Comparison of ENCODE assay signal across 8 cellular contexts in the genomic region with DNA sequence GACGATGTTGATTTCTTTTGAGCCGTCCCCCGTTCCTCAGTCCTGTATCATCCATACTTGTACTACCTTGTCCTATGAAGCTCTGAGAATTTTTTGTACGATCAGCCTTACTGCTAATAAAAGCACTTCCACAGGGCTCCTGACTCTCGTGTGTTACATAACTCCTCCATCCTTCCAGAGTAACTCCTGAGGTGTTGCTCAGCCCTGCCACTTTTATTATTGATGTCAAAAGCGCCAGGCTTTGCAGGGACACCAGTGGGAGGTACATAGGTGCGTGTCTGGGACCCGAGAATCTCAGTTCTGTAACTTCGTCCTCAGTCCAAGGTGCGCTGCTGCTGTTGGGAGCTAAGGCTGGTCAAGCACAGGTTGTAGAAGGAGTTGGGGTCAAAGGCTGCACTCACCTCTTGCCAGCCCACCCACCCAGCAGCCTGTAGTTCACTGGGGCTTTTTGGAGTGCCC. TPM values are rescaled to one million over a fixed set of nuclear protein-coding genes. Genes with fewer than 3 reads are reported as not detected.
DNase-seq lines count a peak whose midpoint lies in the region; ATAC-seq, FAIRE-seq and TF ChIP-seq lines count a peak whose summit lies in the region.

No MANE protein-coding gene starts in this region.

- no peak overlapping the region for H4K8ac ChIP-seq in IMR-90 (ENCODE audit: low read depth in 2 of 2, low read length in 2 of 2)

- H3K23ac ChIP-seq in IMR-90 (ENCODE audit: low read depth, low read length), result peak overlapping the region; percentile 28; the same call in 1 of the 2 replicates

- H3K14ac ChIP-seq in IMR-90 (replicated peaks; ENCODE audit: low read depth, low read length), result peak overlapping the region; percentile 29; the same call in 1 of the 2 replicates

- in situ Hi-C loops in IMR-90 (cut with MboI; ENCODE audit: low sequenced_read_pairs), result no loop called here

- no peak overlapping the region for H4K5ac ChIP-seq in IMR-90 (ENCODE audit: low read depth, low read length)

- intact Hi-C loops in IMR-90 (cut with micrococcal nuclease), result no loop called here

- no peak overlapping the region for H2BK5ac ChIP-seq in IMR-90 (ENCODE audit: low read depth, low read length, poor library complexity, severe bottlenecking)

- H4K91ac ChIP-seq in IMR-90 (ENCODE audit: insufficient read depth, low read depth, low read length), result no peak overlapping the region; the same call in 1 of the 2 replicates

- H3K79me1 ChIP-seq in IMR-90 (ENCODE audit: low read depth in 1 of 2, low read length in 2 of 2), result peaks cover 19 to 47% of the 10 kb centered on the region in 2 experiments

- CTCF ChIA-PET in IMR-90 (lab: Yijun Ruan, JAX), result no interaction called here

- peaks cover 15% of the 10 kb centered on the region; the same call in 1 of the 2 replicates for H4K20me1 ChIP-seq in IMR-90 (ENCODE audit: insufficient read depth, low read length)

- no peak for TF ChIP-seq POLR2A in IMR-90 (IDR thresholded peaks at IDR 0.05; ENCODE audit: low read depth, low read length)

- H3K4me1 ChIP-seq in BE2C, result peaks cover 7% of the 10 kb centered on the region; the same call in 1 of the 2 replicates
- H3K4me1 ChIP-seq in IMR-90 (ENCODE audit: control insufficient read depth, insufficient read depth, low read length), result peaks cover 16% of the 10 kb centered on the region
- H3K4me1 ChIP-seq in muscle layer of duodenum (ENCODE audit: control insufficient read depth in 1 of 2, insufficient read depth in 2 of 2, low read length in 2 of 2), result peaks cover 23 to 32% of the 10 kb centered on the region in 2 donors

- peaks cover 3% of the 10 kb centered on the region; the same call in 1 of the 2 replicates for H3K9me1 ChIP-seq in IMR-90 (ENCODE audit: insufficient read depth, low read length)

- H3K4me3 ChIP-seq in BE2C (ENCODE audit: low read depth, low read length) (peak overlapping the region; percentile 85), IMR-90 (ENCODE audit: insufficient read depth, low read depth, low read length) (peak overlapping the region; percentile 83), muscle layer of duodenum (ENCODE audit: low read depth in 1 of 2, low read length in 2 of 2) (peak overlapping the region; percentile 58 to 77)

- peaks cover 57% of the 10 kb centered on the region for H3K36me3 ChIP-seq in BE2C
- H3K36me3 ChIP-seq in IMR-90 (ENCODE audit: control insufficient read depth, insufficient read depth, low read length), result peaks cover 51% of the 10 kb centered on the region
- peaks cover 37 to 49% of the 10 kb centered on the region in 2 donors for H3K36me3 ChIP-seq in muscle layer of duodenum (ENCODE audit: control insufficient read depth in 1 of 2, insufficient read depth in 2 of 2, low read length in 2 of 2)

- H3K27ac ChIP-seq in IMR-90 (ENCODE audit: insufficient read depth, low read length) (peak overlapping the region; percentile 88), caudate nucleus (ENCODE audit: low read depth, low read length) (peak overlapping the region; percentile 52), muscle layer of duodenum (ENCODE audit: low read length) (peak overlapping the region; percentile 47)

- POLR2A ChIA-PET in IMR-90 (lab: Charles Lee; ENCODE audit: unreplicated experiment), result interaction anchor here (1.1 kb wide), 1 partner anchor 14 kb away, joined by 4 read pairs; a partner anchor contains a TSS

- 0 out of 2 replicates have a peak overlapping the region, but pooled peaks have one; percentile 7 for H2AK5ac ChIP-seq in IMR-90 (ENCODE audit: low read depth, low read length)

- H2AK9ac ChIP-seq in IMR-90 (replicated peaks; ENCODE audit: low read depth, low read length, poor library complexity), result peak overlapping the region; percentile 99

- 67% methylated on average over 8 of the region's 10 CpGs; no CpG with 5 or more reads in 1 of the 2 experiments for WGBS in IMR-90 (ENCODE audit: extremely low coverage in 2 of 2, insufficient read length in 1 of 2), 2 experiments

- no peak overlapping the region for H2BK120ac ChIP-seq in IMR-90 (ENCODE audit: low read depth, low read length)

- no peak for ATAC-seq in IMR-90 (ENCODE audit: low read depth)

- H3K9ac ChIP-seq in IMR-90 (ENCODE audit: low read depth, low read length), result peak overlapping the region; percentile 89

- BruUV-seq in IMR-90 (replicated peaks; lab: Mats Ljungman, UMichigan), result no TSS peak

- H3K9me3 ChIP-seq in BE2C, result no peaks in the 10 kb centered on the region
- H3K9me3 ChIP-seq in IMR-90 (ENCODE audit: control insufficient read depth, insufficient read depth, low read length), result no peaks in the 10 kb centered on the region
- no peaks in the 10 kb centered on the region for H3K9me3 ChIP-seq in muscle layer of duodenum (ENCODE audit: control insufficient read depth in 1 of 2, low read length in 2 of 2)

- H3K4me2 ChIP-seq in IMR-90 (ENCODE audit: low read depth, low read length), result peak overlapping the region; percentile 93

- H2BK15ac ChIP-seq in IMR-90 (ENCODE audit: low read depth, low read length), result no peak overlapping the region

- FAIRE-seq in RCC 7860 (lab: Jason Lieb, UNC), result no peak

- dilution Hi-C loops in IMR-90 (cut with HindIII; ENCODE audit: low sequenced_read_pairs, unreplicated experiment), result no loop called here

- H3K27me3 ChIP-seq in BE2C, result no peaks in the 10 kb centered on the region
- H3K27me3 ChIP-seq in IMR-90 (ENCODE audit: control insufficient read depth, insufficient read depth, low read length), result no peaks in the 10 kb centered on the region
- H3K27me3 ChIP-seq in muscle layer of duodenum (ENCODE audit: low read depth, low read length), result no peaks in the 10 kb centered on the region

- DNase-seq in BE2C (no peak), IMR-90 (no peak), caudate nucleus (lab: John Stamatoyannopoulos, UW) (peak in 25 of 61 donors; percentile 11 to 83 (median 46)), NCI-H128 (lab: John Stamatoyannopoulos, UW; ENCODE audit: unreplicated experiment) (no peak), RCC 7860 (ENCODE audit: low spot score) (no peak), NOMO-1 (lab: John Stamatoyannopoulos, UW; ENCODE audit: unreplicated experiment in 2 of 2) (no peak), HK-2 (ENCODE audit: unreplicated experiment) (no peak)

- TF ChIP-seq RAD21 in IMR-90 (IDR thresholded peaks at IDR 0.05; ENCODE audit: low read length), result no peak

- H3K4ac ChIP-seq in IMR-90 (ENCODE audit: low read depth, low read length), result peak overlapping the region; percentile 89; the same call in 1 of the 2 replicates

- no peak overlapping the region for H2BK20ac ChIP-seq in IMR-90 (ENCODE audit: low read depth, low read length)

- TF ChIP-seq CTCF in BE2C (IDR thresholded peaks at IDR 0.05; ENCODE audit: low read depth, low read length), result no peak
- TF ChIP-seq CTCF in IMR-90 (conservative IDR thresholded peaks at IDR 0.05; ENCODE audit: low read depth, low read length), result no peak

- H3K56ac ChIP-seq in IMR-90 (ENCODE audit: extremely low read depth, insufficient read depth, low read length), result no peak overlapping the region

- H3K18ac ChIP-seq in IMR-90 (ENCODE audit: low read depth, low read length), result no peak overlapping the region

- H2AFZ ChIP-seq in IMR-90 (replicated peaks; ENCODE audit: low read length, poor library complexity), result no peak overlapping the region

TF ChIP-seq in IMR-90, 13 proteins besides CTCF, POLR2A, EP300 and RAD21:
- TF ChIP-seq CHD1 (IDR thresholded peaks at IDR 0.05; ENCODE audit: low read depth, low read length) (no peak), SMC3 (IDR thresholded peaks at IDR 0.05; ENCODE audit: low read depth, low read length) (no peak), MXI1 (IDR thresholded peaks at IDR 0.05; ENCODE audit: borderline replicate concordance, low read depth, low read length) (no peak), FOS (IDR thresholded peaks at IDR 0.05; ENCODE audit: low read depth, low read length) (no peak)
- TF ChIP-seq, protein P1, sequence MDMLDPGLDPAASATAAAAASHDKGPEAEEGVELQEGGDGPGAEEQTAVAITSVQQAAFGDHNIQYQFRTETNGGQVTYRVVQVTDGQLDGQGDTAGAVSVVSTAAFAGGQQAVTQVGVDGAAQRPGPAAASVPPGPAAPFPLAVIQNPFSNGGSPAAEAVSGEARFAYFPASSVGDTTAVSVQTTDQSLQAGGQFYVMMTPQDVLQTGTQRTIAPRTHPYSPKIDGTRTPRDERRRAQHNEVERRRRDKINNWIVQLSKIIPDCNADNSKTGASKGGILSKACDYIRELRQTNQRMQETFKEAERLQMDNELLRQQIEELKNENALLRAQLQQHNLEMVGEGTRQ (IDR thresholded peaks at IDR 0.05; ENCODE audit: low read depth, low read length), result no peak

RNA-seq across cellular contexts. Expression of a gene that starts 1.0 kb away (rescaled TPM):
- polyA plus RNA-seq in BE2C (2012; ENCODE audit: insufficient read depth, insufficient read length, low read depth), result 28.6 TPM
- total RNA-seq in IMR-90 (2012; rRNA removed), result 0.28 and 0.36 TPM in 2 replicates
- 1.0 TPM in 2 replicates for polyA plus RNA-seq in IMR-90 (2012; rRNA removed)
- 2.0 and 2.5 TPM in 2 replicates for polyA plus RNA-seq in IMR-90 (2012; cell fraction: cytosol; rRNA removed)
- polyA plus RNA-seq in IMR-90 (2012; cell fraction: nucleus; rRNA removed; ENCODE audit: low replicate concordance), result 0.70 and 3.1 TPM in 2 replicates

RNA-seq across cellular contexts. Expression of a gene that starts 7.1 kb away (rescaled TPM):
- 1.9 TPM for polyA plus RNA-seq in BE2C (2012; ENCODE audit: insufficient read depth, insufficient read length, low read depth)
- total RNA-seq in IMR-90 (2012; rRNA removed), result not detected in 2 replicates
- polyA plus RNA-seq in IMR-90 (2012; rRNA removed), result 0.41 and 0.65 TPM in 2 replicates
- 0.25 and 0.48 TPM in 2 replicates for polyA plus RNA-seq in IMR-90 (2012; cell fraction: cytosol; rRNA removed)
- 1.6 and 4.6 TPM in 2 replicates for polyA plus RNA-seq in IMR-90 (2012; cell fraction: nucleus; rRNA removed; ENCODE audit: low replicate concordance)

RNA-seq across cellular contexts. Expression of a gene that starts 13.7 kb away (rescaled TPM):
- 446 TPM for polyA plus RNA-seq in BE2C (2012; ENCODE audit: insufficient read depth, insufficient read length, low read depth)
- total RNA-seq in IMR-90 (2012; rRNA removed), result 41.4 and 45.3 TPM in 2 replicates
- 89.5 and 93.5 TPM in 2 replicates for polyA plus RNA-seq in IMR-90 (2012; rRNA removed)
- 44.1 and 48.9 TPM in 2 replicates for polyA plus RNA-seq in IMR-90 (2012; cell fraction: cytosol; rRNA removed)
- 362 and 444 TPM in 2 replicates for polyA plus RNA-seq in IMR-90 (2012; cell fraction: nucleus; rRNA removed; ENCODE audit: low replicate concordance)

RNA-seq across cellular contexts. Expression of a gene that starts 21.4 kb away (rescaled TPM):
- polyA plus RNA-seq in BE2C (2012; ENCODE audit: insufficient read depth, insufficient read length, low read depth), result 4.3 TPM
- 36.4 and 39.2 TPM in 2 replicates for total RNA-seq in IMR-90 (2012; rRNA removed)
- polyA plus RNA-seq in IMR-90 (2012; rRNA removed), result 72.3 and 89.0 TPM in 2 replicates
- polyA plus RNA-seq in IMR-90 (2012; cell fraction: cytosol; rRNA removed), result 76.7 and 146 TPM in 2 replicates
- polyA plus RNA-seq in IMR-90 (2012; cell fraction: nucleus; rRNA removed; ENCODE audit: low replicate concordance), result 158 and 235 TPM in 2 replicates

RNA-seq across cellular contexts. Expression of a gene that starts 36.0 kb away (rescaled TPM):
- polyA plus RNA-seq in BE2C (2012; ENCODE audit: insufficient read depth, insufficient read length, low read depth), result 60.4 TPM
- 3.3 and 4.5 TPM in 2 replicates for total RNA-seq in IMR-90 (2012; rRNA removed)
- polyA plus RNA-seq in IMR-90 (2012; rRNA removed), result 16.2 and 17.7 TPM in 2 replicates
- polyA plus RNA-seq in IMR-90 (2012; cell fraction: cytosol; rRNA removed), result 11.9 and 20.8 TPM in 2 replicates
- polyA plus RNA-seq in IMR-90 (2012; cell fraction: nucleus; rRNA removed; ENCODE audit: low replicate concordance), result 49.4 and 99.1 TPM in 2 replicates
